7 cellular contexts compared by ENCODE assay signal in genomic region chr7:87876759-87877234, GRCh38. TPM values are rescaled to one million over a fixed set of nuclear protein-coding genes. Genes with fewer than 3 reads are reported as not detected.
DNase-seq lines count a peak whose midpoint lies in the region; ATAC-seq and TF ChIP-seq lines count a peak whose summit lies in the region.

No MANE protein-coding gene starts in this region.

- H2BK20ac ChIP-seq in IMR-90 (ENCODE audit: low read depth, low read length), result no peak overlapping the region

- peak overlapping the region; percentile 74 for H3K23ac ChIP-seq in IMR-90 (ENCODE audit: low read depth, low read length)

- H3K9me1 ChIP-seq in IMR-90 (ENCODE audit: insufficient read depth, low read length), result no peaks in the 10 kb centered on the region

- H4K91ac ChIP-seq in IMR-90 (ENCODE audit: insufficient read depth, low read depth, low read length), result no peak overlapping the region

- peak; percentile 49 for ATAC-seq in IMR-90 (ENCODE audit: low read depth)
- ATAC-seq in activated naive CD8-positive, alpha-beta T cell treated with anti-CD3 and anti-CD28 coated beads, Interleukin-2, amount 10 ng/mL, durations not matched to agents 7 days and 5 days (ENCODE audit: low read depth), result peak; percentile 23
- peak; percentile 65 for ATAC-seq in Right ventricle myocardium superior (ENCODE audit: poor library complexity)

- in situ Hi-C loops in GM13977 (cut with MboI; ENCODE audit: low pct_unique_long_range_greater_than_20kb, low sequenced_read_pairs, unreplicated experiment) (loop anchor here (25.0 kb wide), 1 partner anchor 236 kb away; no protein-coding TSS in a partner anchor), IMR-90 (cut with MboI; ENCODE audit: low sequenced_read_pairs) (loop anchor here (10.0 kb wide), 1 partner anchor 562 kb away; no protein-coding TSS in a partner anchor)

- dilution Hi-C loops in IMR-90 (cut with HindIII; ENCODE audit: low sequenced_read_pairs, unreplicated experiment), result no loop called here

- H3K4me3 ChIP-seq in IMR-90 (ENCODE audit: insufficient read depth, low read depth, low read length) (peak overlapping the region; percentile 61), SJSA1 (peak overlapping the region; percentile 83)

- H3K27ac ChIP-seq in IMR-90 (ENCODE audit: insufficient read depth, low read length), result peak overlapping the region; percentile 39
- H3K27ac ChIP-seq in SJSA1, result peak overlapping the region; percentile 85

- H2BK15ac ChIP-seq in IMR-90 (ENCODE audit: low read depth, low read length), result no peak overlapping the region

- peak overlapping the region; percentile 96 for H2AFZ ChIP-seq in IMR-90 (replicated peaks; ENCODE audit: low read length, poor library complexity)

- H3K27me3 ChIP-seq in IMR-90 (ENCODE audit: control insufficient read depth, insufficient read depth, low read length) (no peaks in the 10 kb centered on the region), SJSA1 (replicated peaks) (no peaks in the 10 kb centered on the region)

- H3K4me1 ChIP-seq in IMR-90 (ENCODE audit: control insufficient read depth, insufficient read depth, low read length) (no peaks in the 10 kb centered on the region), SJSA1 (replicated peaks) (peaks cover 18% of the 10 kb centered on the region)

- TSS peak; percentile 49 for BruUV-seq in IMR-90 (replicated peaks; lab: Mats Ljungman, UMichigan)

- no peak for TF ChIP-seq RAD21 in IMR-90 (IDR thresholded peaks at IDR 0.05; ENCODE audit: low read length)

- H3K4me2 ChIP-seq in IMR-90 (ENCODE audit: low read depth, low read length), result peak overlapping the region; percentile 78

- H3K4ac ChIP-seq in IMR-90 (ENCODE audit: low read depth, low read length), result peak overlapping the region; percentile 60

- no peak overlapping the region for H2AK5ac ChIP-seq in IMR-90 (ENCODE audit: low read depth, low read length)

- peak overlapping the region; percentile 23; the same call in 1 of the 2 replicates for H2BK120ac ChIP-seq in IMR-90 (ENCODE audit: low read depth, low read length)

- 2% methylated on average over 12 of the region's 31 CpGs; no CpG with 5 or more reads in 1 of the 2 experiments for WGBS in IMR-90 (ENCODE audit: extremely low coverage in 2 of 2, insufficient read length in 1 of 2), 2 experiments

- intact Hi-C loops in IMR-90 (cut with micrococcal nuclease) (loop anchor here (1.0 to 10.0 kb wide), 5 partner anchors 9 to 722 kb away; partner anchors contain the start of gene DMTF1), Right ventricle myocardium superior (cut with DNase I) (no loop called here)

- no peak overlapping the region for H4K5ac ChIP-seq in IMR-90 (ENCODE audit: low read depth, low read length)

- H4K20me1 ChIP-seq in IMR-90 (ENCODE audit: insufficient read depth, low read length), result no peaks in the 10 kb centered on the region

- peaks cover 32% of the 10 kb centered on the region for H3K36me3 Mint-ChIP-seq in activated naive CD8-positive, alpha-beta T cell treated with anti-CD3 and anti-CD28 coated beads, Interleukin-2, amount 10 ng/mL, durations not matched to agents 7 days and 5 days
- H3K36me3 Mint-ChIP-seq in osteocyte (ENCODE audit: unreplicated experiment) (peaks cover 12% of the 10 kb centered on the region), type B pancreatic cell (peaks cover 27% of the 10 kb centered on the region)

- CTCF ChIA-PET in IMR-90 (lab: Yijun Ruan, JAX), result no interaction called here

- H3K36me3 ChIP-seq in IMR-90 (ENCODE audit: control insufficient read depth, insufficient read depth, low read length) (no peaks in the 10 kb centered on the region), SJSA1 (peaks cover 60% of the 10 kb centered on the region)

- H3K9me3 ChIP-seq in IMR-90 (ENCODE audit: control insufficient read depth, insufficient read depth, low read length), result no peaks in the 10 kb centered on the region
- H3K9me3 ChIP-seq in SJSA1 (replicated peaks), result no peaks in the 10 kb centered on the region

- no peak overlapping the region for H3K18ac ChIP-seq in IMR-90 (ENCODE audit: low read depth, low read length)

- peaks cover 41% of the 10 kb centered on the region for H3K4me1 Mint-ChIP-seq in activated naive CD8-positive, alpha-beta T cell treated with anti-CD3 and anti-CD28 coated beads, Interleukin-2, amount 10 ng/mL, durations not matched to agents 7 days and 5 days
- H3K4me1 Mint-ChIP-seq in osteocyte (ENCODE audit: unreplicated experiment) (peaks cover 31% of the 10 kb centered on the region), type B pancreatic cell (ENCODE audit: unreplicated experiment) (peaks cover 30% of the 10 kb centered on the region)

- DNase-seq in GM13977 (ENCODE audit: low spot score) (peak; percentile 39), IMR-90 (peak; percentile 61), SJSA1 (ENCODE audit: low read depth in 1 of 2, low spot score in 2 of 2) (peak in 1 of 2 experiments; percentile 56), Right ventricle myocardium superior (peak; percentile 74), osteocyte (ENCODE audit: extremely low spot score, unreplicated experiment) (no peak), type B pancreatic cell (ENCODE audit: extremely low spot score, unreplicated experiment) (peak; percentile 73)
- DNase-seq in activated naive CD8-positive, alpha-beta T cell treated with anti-CD3 and anti-CD28 coated beads, Interleukin-2, amount 10 ng/mL, durations not matched to agents 7 days and 5 days, result peak; percentile 63

- TF ChIP-seq CTCF in GM13977 (IDR thresholded peaks at IDR 0.05; ENCODE audit: extremely low read depth, insufficient read depth, missing control alignments), result no peak
- no peak; the same call in 1 of the 2 replicates for TF ChIP-seq CTCF in IMR-90 (conservative IDR thresholded peaks at IDR 0.05; ENCODE audit: low read depth, low read length)
- TF ChIP-seq CTCF in osteocyte (IDR thresholded peaks at IDR 0.05), result no peak
- TF ChIP-seq CTCF in type B pancreatic cell (conservative IDR thresholded peaks at IDR 0.05), result no peak

- H3K27me3 Mint-ChIP-seq in activated naive CD8-positive, alpha-beta T cell treated with anti-CD3 and anti-CD28 coated beads, Interleukin-2, amount 10 ng/mL, durations not matched to agents 7 days and 5 days, result no peaks in the 10 kb centered on the region
- H3K27me3 Mint-ChIP-seq in osteocyte (ENCODE audit: unreplicated experiment) (no peaks in the 10 kb centered on the region), type B pancreatic cell (no peaks in the 10 kb centered on the region)

- H3K14ac ChIP-seq in IMR-90 (replicated peaks; ENCODE audit: low read depth, low read length), result peak overlapping the region; percentile 43; the same call in 1 of the 2 replicates

- H3K56ac ChIP-seq in IMR-90 (ENCODE audit: extremely low read depth, insufficient read depth, low read length), result peak overlapping the region; percentile 72; the same call in 1 of the 2 replicates

- peak overlapping the region; percentile 86 for H3K4me3 Mint-ChIP-seq in activated naive CD8-positive, alpha-beta T cell treated with anti-CD3 and anti-CD28 coated beads, Interleukin-2, amount 10 ng/mL, durations not matched to agents 7 days and 5 days
- H3K4me3 Mint-ChIP-seq in osteocyte (ENCODE audit: unreplicated experiment) (peak overlapping the region; percentile 97), type B pancreatic cell (peak overlapping the region; percentile 95)

- H3K27ac Mint-ChIP-seq in activated naive CD8-positive, alpha-beta T cell treated with anti-CD3 and anti-CD28 coated beads, Interleukin-2, amount 10 ng/mL, durations not matched to agents 7 days and 5 days, result peak overlapping the region; percentile 95
- peak overlapping the region; percentile 97 for H3K27ac Mint-ChIP-seq in osteocyte (ENCODE audit: unreplicated experiment)
- peak overlapping the region; percentile 98 for H3K27ac Mint-ChIP-seq in type B pancreatic cell

- H3K79me1 ChIP-seq in IMR-90 (ENCODE audit: low read depth in 1 of 2, low read length in 2 of 2), result peaks cover 7 to 27% of the 10 kb centered on the region in 2 experiments; a peak in 3 of 4 replicates

- peak overlapping the region in 1 of 2 experiments; percentile 67; a peak in 1 of 4 replicates for H4K8ac ChIP-seq in IMR-90 (ENCODE audit: low read depth in 2 of 2, low read length in 2 of 2)

- peak overlapping the region; percentile 51 for H3K9ac ChIP-seq in IMR-90 (ENCODE audit: low read depth, low read length)

- H2BK5ac ChIP-seq in IMR-90 (ENCODE audit: low read depth, low read length, poor library complexity, severe bottlenecking), result peak overlapping the region; percentile 11

- POLR2A ChIA-PET in IMR-90 (lab: Charles Lee; ENCODE audit: unreplicated experiment), result no interaction called here
- POLR2A ChIA-PET in activated naive CD8-positive, alpha-beta T cell treated with anti-CD3 and anti-CD28 coated beads, Interleukin-2, amount 10 ng/mL, durations not matched to agents 7 days and 5 days (lab: Charles Lee), result interaction anchor here (1.0 to 2.2 kb wide), 4 partner anchors 57 to 659 kb away, joined by 3 to 12 read pairs (median 3); partner anchors contain the start of genes ABCB1 and ADAM22

- peak overlapping the region; percentile 8 for H2AK9ac ChIP-seq in IMR-90 (replicated peaks; ENCODE audit: low read depth, low read length, poor library complexity)

- no peak for TF ChIP-seq POLR2A in IMR-90 (IDR thresholded peaks at IDR 0.05; ENCODE audit: low read depth, low read length)

- H3K9me3 Mint-ChIP-seq in activated naive CD8-positive, alpha-beta T cell treated with anti-CD3 and anti-CD28 coated beads, Interleukin-2, amount 10 ng/mL, durations not matched to agents 7 days and 5 days, result peaks cover 7% of the 10 kb centered on the region
- H3K9me3 Mint-ChIP-seq in osteocyte (ENCODE audit: unreplicated experiment) (peaks cover 7% of the 10 kb centered on the region), type B pancreatic cell (peaks cover 9% of the 10 kb centered on the region)

RNA-seq across cellular contexts. Expression of gene DBF4, which starts 0.5 kb away (rescaled TPM):
- total RNA-seq in IMR-90 (2012; rRNA removed) (7.2 and 20.3 TPM in 2 replicates), Right ventricle myocardium superior (1.1 TPM), osteocyte (9.0 and 9.7 TPM in 2 replicates), type B pancreatic cell (ENCODE audit: low replicate concordance) (15.2 and 37.8 TPM in 2 replicates)
- polyA plus RNA-seq in IMR-90 (2012; rRNA removed), result 6.3 and 6.4 TPM in 2 replicates
- 1.6 and 2.1 TPM in 2 replicates for polyA plus RNA-seq in IMR-90 (2012; cell fraction: cytosol; rRNA removed)
- 1.5 and 3.9 TPM in 2 replicates for polyA plus RNA-seq in IMR-90 (2012; cell fraction: nucleus; rRNA removed; ENCODE audit: low replicate concordance)
- total RNA-seq in SJSA1 (2014; rRNA removed; shearing (Covaris generic)), result 41.7 and 51.2 TPM in 2 replicates
- 10 to 100 TPM; 59.5 to 61.2 TPM for total RNA-seq in activated naive CD8-positive, alpha-beta T cell treated with anti-CD3 and anti-CD28 coated beads, Interleukin-2, amount 10 ng/mL, durations not matched to agents 7 days and 5 days

RNA-seq across cellular contexts. Expression of gene SLC25A40, which starts 0.6 kb away (rescaled TPM):
- total RNA-seq in IMR-90 (2012; rRNA removed) (4.7 and 8.6 TPM in 2 replicates), Right ventricle myocardium superior (20.8 TPM), osteocyte (19.8 and 21.3 TPM in 2 replicates), type B pancreatic cell (ENCODE audit: low replicate concordance) (12.9 and 21.9 TPM in 2 replicates)
- 4.6 and 6.1 TPM in 2 replicates for polyA plus RNA-seq in IMR-90 (2012; rRNA removed)
- polyA plus RNA-seq in IMR-90 (2012; cell fraction: cytosol; rRNA removed), result 1.0 and 1.4 TPM in 2 replicates
- polyA plus RNA-seq in IMR-90 (2012; cell fraction: nucleus; rRNA removed; ENCODE audit: low replicate concordance), result 3.1 and 13.1 TPM in 2 replicates
- total RNA-seq in SJSA1 (2014; rRNA removed; shearing (Covaris generic)), result 12.5 and 31.2 TPM in 2 replicates
- 10 to 100 TPM; 47.6 to 51.6 TPM for total RNA-seq in activated naive CD8-positive, alpha-beta T cell treated with anti-CD3 and anti-CD28 coated beads, Interleukin-2, amount 10 ng/mL, durations not matched to agents 7 days and 5 days

RNA-seq across cellular contexts. Expression of gene ADAM22, which starts 57.3 kb away (rescaled TPM):
- total RNA-seq in IMR-90 (2012; rRNA removed), result under 0.01 and 0.18 TPM in 2 replicates
- polyA plus RNA-seq in IMR-90 (2012; rRNA removed), result 0.03 TPM in 2 replicates
- polyA plus RNA-seq in IMR-90 (2012; cell fraction: cytosol; rRNA removed), result 0.02 TPM in 1 of 2 replicates, not detected in the other
- polyA plus RNA-seq in IMR-90 (2012; cell fraction: nucleus; rRNA removed; ENCODE audit: low replicate concordance), result 0.02 and 0.03 TPM in 2 replicates
- 0.06 and 0.29 TPM in 2 replicates for total RNA-seq in SJSA1 (2014; rRNA removed; shearing (Covaris generic))
- 1 to 10 TPM; 4.6 TPM for total RNA-seq in activated naive CD8-positive, alpha-beta T cell treated with anti-CD3 and anti-CD28 coated beads, Interleukin-2, amount 10 ng/mL, durations not matched to agents 7 days and 5 days
- total RNA-seq in Right ventricle myocardium superior, result 1.3 TPM
- total RNA-seq in osteocyte, result 3.0 and 3.5 TPM in 2 replicates
- total RNA-seq in type B pancreatic cell (ENCODE audit: low replicate concordance), result 2.9 and 8.1 TPM in 2 replicates
